ENCODE assay signal across 1 cellular context in genomic region chr1:221264848-221265247, GRCh38.
TF ChIP-seq lines count a peak whose summit lies in the region.

No MANE protein-coding gene starts in this region.

TF ChIP-seq in IMR-90, 13 proteins besides CTCF, POLR2A, EP300 and RAD21:
- TF ChIP-seq RCOR1 (IDR thresholded peaks at IDR 0.05; ENCODE audit: insufficient replicate concordance, low read length) (no peak), MAFK (IDR thresholded peaks at IDR 0.05; ENCODE audit: low read depth, low read length) (no peak), SMC3 (IDR thresholded peaks at IDR 0.05; ENCODE audit: low read depth, low read length) (no peak), FOS (IDR thresholded peaks at IDR 0.05; ENCODE audit: low read depth, low read length) (no peak)
